ENCODE assay signal across 8 cellular contexts in the genomic region with DNA sequence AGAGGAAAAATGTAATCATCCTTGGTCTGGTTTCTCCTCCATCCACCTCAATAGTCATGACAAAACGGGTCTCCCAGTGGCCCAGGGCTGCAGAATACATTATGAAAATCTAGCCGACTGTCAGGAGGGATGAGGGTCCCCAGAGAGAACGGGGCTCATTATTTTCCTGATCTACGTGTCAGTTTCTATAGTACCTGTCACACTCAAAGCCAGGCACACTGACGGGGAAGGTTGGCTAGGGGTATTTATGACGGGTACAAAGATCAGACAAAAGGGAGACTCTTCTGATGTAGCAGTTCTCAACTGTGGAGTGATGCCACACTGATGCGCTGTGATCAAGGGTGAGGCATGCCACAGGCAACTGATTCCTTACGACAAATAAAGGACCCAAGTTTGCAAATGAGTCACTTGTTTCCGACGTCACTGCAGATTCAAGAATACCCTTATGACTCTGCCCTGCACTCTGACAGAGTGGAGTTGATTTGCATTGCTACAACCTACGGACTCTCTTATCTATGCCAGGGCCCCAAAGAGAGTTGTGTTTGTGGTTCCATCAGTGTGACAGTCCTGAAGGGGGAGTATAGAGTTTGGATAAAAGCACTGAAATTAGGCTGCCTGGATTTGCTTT.
DNase-seq lines count a peak whose midpoint lies in the region; ATAC-seq and TF ChIP-seq lines count a peak whose summit lies in the region.

No MANE protein-coding gene starts in this region.

- H3K27me3 Mint-ChIP-seq in activated naive CD8-positive, alpha-beta T cell treated with anti-CD3 and anti-CD28 coated beads for 36 hours, result peaks cover 24% of the 10 kb centered on the region

- DNase-seq in GM10248 (ENCODE audit: extremely low spot score) (peak; percentile 71), GM19240 (ENCODE audit: insufficient read length, low spot score) (peak; percentile 81), foreskin keratinocyte (no peak), left colon (no peak), GF-D8 (lab: John Stamatoyannopoulos, UW) (no peak), right atrium auricular region (ENCODE audit: low spot score) (no peak)
- peak; percentile 12 for DNase-seq in activated naive CD8-positive, alpha-beta T cell treated with anti-CD3 and anti-CD28 coated beads for 36 hours

- no peaks in the 10 kb centered on the region for H3K9me3 ChIP-seq in right atrium auricular region

- POLR2A ChIA-PET in GM10248 (lab: Yijun Ruan, JAX), result no interaction called here

- no peaks in the 10 kb centered on the region for H3K36me3 ChIP-seq in right atrium auricular region

- no peaks in the 10 kb centered on the region for H3K9me3 Mint-ChIP-seq in activated naive CD8-positive, alpha-beta T cell treated with anti-CD3 and anti-CD28 coated beads for 36 hours

- no peak overlapping the region for H3K27ac ChIP-seq in foreskin keratinocyte
- no peak overlapping the region for H3K27ac ChIP-seq in right atrium auricular region

- intact Hi-C loops in left colon (cut with DNase I, micrococcal nuclease), result no loop called here

- H3K4me1 Mint-ChIP-seq in activated naive CD8-positive, alpha-beta T cell treated with anti-CD3 and anti-CD28 coated beads for 36 hours, result peaks cover 8% of the 10 kb centered on the region

- TF ChIP-seq CTCF in GM10248 (IDR thresholded peaks at IDR 0.05; ENCODE audit: control extremely low read depth, extremely low read depth, low read depth, missing control alignments), result no peak
- TF ChIP-seq CTCF in foreskin keratinocyte (conservative IDR thresholded peaks at IDR 0.05), result no peak
- TF ChIP-seq CTCF in right atrium auricular region (IDR thresholded peaks at IDR 0.05), result no peak

- no peak overlapping the region for H3K4me3 Mint-ChIP-seq in activated naive CD8-positive, alpha-beta T cell treated with anti-CD3 and anti-CD28 coated beads for 36 hours

- H3K4me3 ChIP-seq in right atrium auricular region, result no peak overlapping the region

- no peak overlapping the region for H3K27ac Mint-ChIP-seq in activated naive CD8-positive, alpha-beta T cell treated with anti-CD3 and anti-CD28 coated beads for 36 hours

- ATAC-seq in HG03039 (IDR thresholded peaks at IDR 0.05; ENCODE audit: unreplicated experiment) (peak; percentile 87), foreskin keratinocyte (no peak), left colon (no peak)

- CTCF ChIA-PET in GM10248 (lab: Yijun Ruan, JAX), result interaction anchor here (0.7 kb wide), 1 partner anchor 33 kb away, joined by 3 read pairs; no protein-coding TSS in a partner anchor

- peaks cover 8% of the 10 kb centered on the region for H3K27me3 ChIP-seq in foreskin keratinocyte
- no peaks in the 10 kb centered on the region for H3K27me3 ChIP-seq in right atrium auricular region

- H3K36me3 Mint-ChIP-seq in activated naive CD8-positive, alpha-beta T cell treated with anti-CD3 and anti-CD28 coated beads for 36 hours, result no peaks in the 10 kb centered on the region

- no peaks in the 10 kb centered on the region for H3K4me1 ChIP-seq in foreskin keratinocyte
- H3K4me1 ChIP-seq in right atrium auricular region, result no peaks in the 10 kb centered on the region

Comparison
In these comparisons a context has a peak if more than half of its experiments do, and no peak if none do; other contexts are left out.
1. DNase-seq: peak in GM10248 (single experiment), GM19240 (single experiment) and activated naive CD8-positive, alpha-beta T cell treated with anti-CD3 and anti-CD28 coated beads for 36 hours (single experiment); none in foreskin keratinocyte (0 of 2), left colon (0 of 2), GF-D8 (single experiment) and right atrium auricular region (single experiment).